ENCODE assay signal across 11 cellular contexts in the genomic region with DNA sequence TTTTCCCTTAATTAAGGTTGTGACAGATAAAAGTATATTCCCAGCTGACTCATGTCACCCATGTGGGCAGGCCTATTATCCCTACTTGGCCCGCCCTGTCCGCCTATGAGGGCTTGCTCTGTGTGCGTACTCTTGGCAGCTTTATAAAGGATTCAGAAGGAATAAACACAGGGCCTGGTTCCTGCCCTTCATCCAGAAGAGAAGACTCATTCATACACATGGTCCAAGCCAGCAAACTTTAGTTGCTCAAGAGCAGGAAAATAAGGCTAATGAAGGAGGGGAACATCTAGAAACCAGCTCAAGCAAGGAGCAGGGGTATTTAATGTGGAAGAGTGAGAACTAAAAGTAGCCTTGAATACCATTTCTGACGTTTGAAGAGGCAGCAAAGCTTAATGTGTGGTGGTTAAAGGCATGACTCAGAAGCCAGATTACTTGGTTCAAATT.
DNase-seq lines count a peak whose midpoint lies in the region; ATAC-seq and TF ChIP-seq lines count a peak whose summit lies in the region.
"Had no signal": no experiment of that assay in that cellular context is flagged by ENCODE, and none has a peak within 500 bp of the region (broad histone marks: within the 10 kb centered on the region; RNA-seq: fewer than 3 reads in every experiment).

No MANE protein-coding gene starts in this region.

- H3K4me1 Mint-ChIP-seq in endodermal cell = peaks cover 22% of the 10 kb centered on the region
- peaks cover 11% of the 10 kb centered on the region for H3K4me1 Mint-ChIP-seq in stimulated activated naive CD8-positive, alpha-beta T cell treated with anti-CD3 and anti-CD28 coated beads, Interleukin-15, amount 100 ng/mL, for 72 hours

- TF ChIP-seq CTCF in lung (IDR thresholded peaks at IDR 0.05; ENCODE audit: control extremely low read depth, extremely low read depth) (no peak), endodermal cell (conservative IDR thresholded peaks at IDR 0.05) (no peak)

- no peaks in the 10 kb centered on the region for H3K9me3 Mint-ChIP-seq in endodermal cell
- no peaks in the 10 kb centered on the region for H3K9me3 Mint-ChIP-seq in stimulated activated naive CD8-positive, alpha-beta T cell treated with anti-CD3 and anti-CD28 coated beads, Interleukin-15, amount 100 ng/mL, for 72 hours

- no peak overlapping the region for H3K4me3 ChIP-seq in lung
- H3K4me3 ChIP-seq in endodermal cell (ENCODE audit: low read length) = no peak overlapping the region

- WGBS in lung, 2 donors = 56 to 68% methylated on average over 4 of the region's 4 CpGs
- 87 to 92% methylated on average over 3 to 4 of the region's 4 CpGs for WGBS in endodermal cell (ENCODE audit: insufficient coverage in 1 of 2, insufficient read length in 1 of 2), 2 experiments

- no peak overlapping the region for H3K4me3 Mint-ChIP-seq in endodermal cell
- H3K4me3 Mint-ChIP-seq in stimulated activated naive CD8-positive, alpha-beta T cell treated with anti-CD3 and anti-CD28 coated beads, Interleukin-15, amount 100 ng/mL, for 72 hours = no peak overlapping the region

- H3K27ac ChIP-seq in lung (ENCODE audit: low read depth in 1 of 2, low read length in 1 of 2) = peak overlapping the region in 1 of 2 donors; percentile 6
- peak overlapping the region; percentile 77 for H3K27ac ChIP-seq in substantia nigra (ENCODE audit: low read depth, low read length, poor library complexity, severe bottlenecking)
- H3K27ac ChIP-seq in endodermal cell (ENCODE audit: low read depth, low read length) = no peak overlapping the region

- H3K9ac ChIP-seq in endodermal cell (ENCODE audit: extremely low read depth, low read length, poor library complexity, severe bottlenecking) = no peak overlapping the region

- peaks cover 7 to 35% of the 10 kb centered on the region in 2 donors for H3K4me1 ChIP-seq in lung (ENCODE audit: control insufficient read depth in 2 of 2, insufficient read depth in 2 of 2, low read length in 2 of 2)
- no peaks in the 10 kb centered on the region for H3K4me1 ChIP-seq in endodermal cell (ENCODE audit: control insufficient read depth, insufficient read depth, low read length)

- H3K9me3 ChIP-seq in lung (ENCODE audit: control insufficient read depth in 2 of 2, insufficient read depth in 1 of 2, low read length in 1 of 2) (no peaks in the 10 kb centered on the region), endodermal cell (ENCODE audit: control insufficient read depth, low read length) (no peaks in the 10 kb centered on the region)

- peaks cover 16% of the 10 kb centered on the region for H3K27me3 Mint-ChIP-seq in endodermal cell (ENCODE audit: insufficient read depth)
- H3K27me3 Mint-ChIP-seq in stimulated activated naive CD8-positive, alpha-beta T cell treated with anti-CD3 and anti-CD28 coated beads, Interleukin-15, amount 100 ng/mL, for 72 hours = no peaks in the 10 kb centered on the region

- H3K27me3 ChIP-seq in lung (ENCODE audit: control insufficient read depth, insufficient read depth) (no peaks in the 10 kb centered on the region), endodermal cell (ENCODE audit: control insufficient read depth, insufficient read depth, low read length, poor library complexity, severe bottlenecking) (no peaks in the 10 kb centered on the region)

- DNase-seq in M059J (ENCODE audit: low read depth) (peak; percentile 84), lung (ENCODE audit: low spot score) (peak; percentile 44), substantia nigra (lab: John Stamatoyannopoulos, UW) (peak in 40 of 49 donors; percentile 6 to 85 (median 46)), endodermal cell (no peak), HK-2 (ENCODE audit: unreplicated experiment) (no peak), NCI-H1417 (lab: John Stamatoyannopoulos, UW) (no peak)
- no peak for DNase-seq in stimulated activated naive CD8-positive, alpha-beta T cell treated with anti-CD3 and anti-CD28 coated beads, Interleukin-15, amount 100 ng/mL, for 72 hours
- DNase-seq: activated effector memory CD4-positive, alpha-beta T cell treated with Interleukin-2 at 50 U/mL for 16 hours; NCI-H2029; stimulated activated CD4-positive, alpha-beta T cell treated with anti-CD3 and anti-CD28 coated beads, Interleukin-4, amount 100 ng/mL, for 1 hour had no signal

- no peak overlapping the region for H3K27ac Mint-ChIP-seq in endodermal cell
- H3K27ac Mint-ChIP-seq in stimulated activated naive CD8-positive, alpha-beta T cell treated with anti-CD3 and anti-CD28 coated beads, Interleukin-15, amount 100 ng/mL, for 72 hours = no peak overlapping the region

- H3K36me3 ChIP-seq in lung (ENCODE audit: control insufficient read depth in 2 of 2, insufficient read depth in 2 of 2, low read length in 2 of 2) (no peaks in the 10 kb centered on the region), endodermal cell (ENCODE audit: control insufficient read depth, insufficient read depth, low read length) (no peaks in the 10 kb centered on the region)

- peak; percentile 92 for ATAC-seq in esophagus mucosa
- peak; percentile 49 for ATAC-seq in lung (ENCODE audit: insufficient read depth, low FRiP score)
- no peak for ATAC-seq in stimulated activated naive CD8-positive, alpha-beta T cell treated with anti-CD3 and anti-CD28 coated beads, Interleukin-15, amount 100 ng/mL, for 72 hours

- H3K36me3 Mint-ChIP-seq in endodermal cell (ENCODE audit: low read depth) = no peaks in the 10 kb centered on the region

Comparison
In these comparisons a context has a peak if more than half of its experiments do, and no peak if none do; other contexts are left out.
1. DNase-seq: peak in M059J (single experiment), lung (single experiment) and substantia nigra (40 of 49); none in endodermal cell (single experiment), HK-2 (single experiment), NCI-H1417 (0 of 3) and stimulated activated naive CD8-positive, alpha-beta T cell treated with anti-CD3 and anti-CD28 coated beads, Interleukin-15, amount 100 ng/mL, for 72 hours (0 of 2).